ENCODE assay signal across 17 cellular contexts in genomic region chr4:38837849-38838248, GRCh38. TPM values are rescaled to one million over a fixed set of nuclear protein-coding genes. Genes with fewer than 3 reads are reported as not detected.
A peak's percentile ranks its signal among the peaks of the same experiment; 100 is the strongest.
DNase-seq lines count a peak whose midpoint lies in the region; ATAC-seq and TF ChIP-seq lines count a peak whose summit lies in the region.
"Had no signal": no experiment of that assay in that cellular context is flagged by ENCODE, and none has a peak within 500 bp of the region (broad histone marks: within the 10 kb centered on the region; RNA-seq: fewer than 3 reads in every experiment).

No MANE protein-coding gene starts in this region.

- H3K4me2 ChIP-seq in PC-9: peak overlapping the region; percentile 8; the same call in 1 of the 2 replicates

- H3K27me3 ChIP-seq in breast epithelium (no peaks in the 10 kb centered on the region), PC-9 (ENCODE audit: insufficient read depth, low read depth) (no peaks in the 10 kb centered on the region)
- H3K27me3 ChIP-seq: gastrocnemius medialis had no signal

- no peaks in the 10 kb centered on the region for H3K27me3 Mint-ChIP-seq in MCF 10A (ENCODE audit: insufficient read depth, unreplicated experiment)
- H3K27me3 Mint-ChIP-seq in stimulated activated naive B cell treated with anti-CD40 and anti-IgM and Interleukin-4, amounts not matched to agents 10 μg/mL and 1 μg/mL and 100 μg/mL, for 72 hours: no peaks in the 10 kb centered on the region
- H3K27me3 Mint-ChIP-seq: dendritic cell treated with granulocyte-macrophage colony-stimulating factor and Interleukin-4, amounts not matched to agents 40 ng/mL and 50 ng/mL, for 4 days had no signal

- no TSS peak for BruUV-seq in MCF 10A (replicated peaks; lab: Mats Ljungman, UMichigan)
- no TSS peak for BruUV-seq in PC-9 (replicated peaks; lab: Mats Ljungman, UMichigan)

- CTCF ChIA-PET in MCF 10A (lab: Yijun Ruan, JAX): interaction anchor here (1.0 kb wide), 2 partner anchors 23 to 33 kb away, joined by 3 to 4 read pairs; partner anchors contain the start of gene TLR1
- CTCF ChIA-PET in PC-9 (lab: Charles Lee): no interaction called here

- intact Hi-C loops in MCF 10A (cut with micrococcal nuclease) (no loop called here), breast epithelium (cut with DNase I; ENCODE audit: low total_unique reads) (no loop called here), PC-9 (cut with micrococcal nuclease; ENCODE audit: unreplicated experiment) (no loop called here)

- no peaks in the 10 kb centered on the region for H3K4me1 ChIP-seq in breast epithelium
- peaks cover 12% of the 10 kb centered on the region for H3K4me1 ChIP-seq in PC-9 (replicated peaks; ENCODE audit: insufficient read depth)
- H3K4me1 ChIP-seq: gastrocnemius medialis had no signal

- peaks cover 6% of the 10 kb centered on the region for H3K36me3 Mint-ChIP-seq in MCF 10A (ENCODE audit: insufficient read depth, unreplicated experiment)
- H3K36me3 Mint-ChIP-seq in stimulated activated naive B cell treated with anti-CD40 and anti-IgM and Interleukin-4, amounts not matched to agents 10 μg/mL and 1 μg/mL and 100 μg/mL, for 72 hours: peaks cover 24 to 57% of the 10 kb centered on the region in 2 donors

- no peak overlapping the region for H3K4me3 Mint-ChIP-seq in MCF 10A (ENCODE audit: unreplicated experiment)
- H3K4me3 Mint-ChIP-seq in stimulated activated naive B cell treated with anti-CD40 and anti-IgM and Interleukin-4, amounts not matched to agents 10 μg/mL and 1 μg/mL and 100 μg/mL, for 72 hours: peak overlapping the region in 1 of 2 donors; percentile 14
- H3K4me3 Mint-ChIP-seq: dendritic cell treated with granulocyte-macrophage colony-stimulating factor and Interleukin-4, amounts not matched to agents 40 ng/mL and 50 ng/mL, for 4 days; H9 had no signal

- H3K79me2 ChIP-seq in PC-9 (ENCODE audit: low read depth): no peaks in the 10 kb centered on the region

- TF ChIP-seq POLR2A in breast epithelium (IDR thresholded peaks at IDR 0.05): no peak

- POLR2A ChIA-PET in MCF 10A (lab: Yijun Ruan, JAX) (no interaction called here), PC-9 (lab: Charles Lee; ENCODE audit: unreplicated experiment) (no interaction called here)

- H3K9me3 Mint-ChIP-seq in MCF 10A (ENCODE audit: unreplicated experiment): peaks cover 16% of the 10 kb centered on the region
- H3K9me3 Mint-ChIP-seq in stimulated activated naive B cell treated with anti-CD40 and anti-IgM and Interleukin-4, amounts not matched to agents 10 μg/mL and 1 μg/mL and 100 μg/mL, for 72 hours: peaks cover 12 to 24% of the 10 kb centered on the region in 2 donors

- no peaks in the 10 kb centered on the region for H3F3A ChIP-seq in PC-9 (ENCODE audit: insufficient read depth, low read depth)

- peak overlapping the region; percentile 36 for H3K27ac Mint-ChIP-seq in MCF 10A (ENCODE audit: low read depth, unreplicated experiment)
- H3K27ac Mint-ChIP-seq in stimulated activated naive B cell treated with anti-CD40 and anti-IgM and Interleukin-4, amounts not matched to agents 10 μg/mL and 1 μg/mL and 100 μg/mL, for 72 hours: peak overlapping the region; percentile 37
- H3K27ac Mint-ChIP-seq: dendritic cell treated with granulocyte-macrophage colony-stimulating factor and Interleukin-4, amounts not matched to agents 40 ng/mL and 50 ng/mL, for 4 days; H9 had no signal

- H3K9me2 ChIP-seq in PC-9 (ENCODE audit: insufficient read depth): no peaks in the 10 kb centered on the region

- no peak overlapping the region for H3K4me3 ChIP-seq in breast epithelium
- no peak overlapping the region for H3K4me3 ChIP-seq in PC-9
- H3K4me3 ChIP-seq in choroid plexus epithelial cell (ENCODE audit: low read depth, low read length): no peak overlapping the region
- H3K4me3 ChIP-seq: gastrocnemius medialis had no signal

- DNase-seq in MCF 10A (ENCODE audit: unreplicated experiment) (peak; percentile 29), breast epithelium (ENCODE audit: low spot score in 2 of 2) (no peak), PC-9 (peak in 1 of 2 experiments; percentile 58), choroid plexus epithelial cell (ENCODE audit: low read depth) (peak; percentile 56), NCI-H2081 treated with DMSO at 0.1 percent for 48 hours (lab: John Stamatoyannopoulos, UW) (no peak)
- no peak for DNase-seq in stimulated activated naive B cell treated with anti-CD40 and anti-IgM and Interleukin-4, amounts not matched to agents 10 μg/mL and 1 μg/mL and 100 μg/mL, for 72 hours
- DNase-seq in activated CD4-positive, alpha-beta T cell treated with anti-CD3 and anti-CD28 coated beads, Interleukin-2, amount 50 U/mL, for 1 hour: no peak
- DNase-seq: activated gamma-delta T cell treated with Interleukin-2 at 50 U/mL for 16 hours; gastrocnemius medialis; H9; kidney; NCI-H1694 treated with DMSO at 0.1 percent for 48 hours; SHP77; stimulated activated CD4-positive, alpha-beta T cell treated with anti-CD3 and anti-CD28 coated beads, Interleukin-4, amount 100 ng/mL, for 24 hours had no signal

- no peaks in the 10 kb centered on the region for H3K36me3 ChIP-seq in breast epithelium
- H3K36me3 ChIP-seq in PC-9 (ENCODE audit: low read depth): no peaks in the 10 kb centered on the region
- H3K36me3 ChIP-seq: gastrocnemius medialis had no signal

- no peak for ATAC-seq in stimulated activated naive B cell treated with anti-CD40 and anti-IgM and Interleukin-4, amounts not matched to agents 10 μg/mL and 1 μg/mL and 100 μg/mL, for 72 hours (replicated peaks)
- no peak for ATAC-seq in GM19455 (IDR thresholded peaks at IDR 0.05; ENCODE audit: unreplicated experiment)
- ATAC-seq: gastrocnemius medialis had no signal

- H3K9me3 ChIP-seq in breast epithelium (peaks cover 0 to 10% of the 10 kb centered on the region in 2 donors), PC-9 (ENCODE audit: insufficient read depth, low read depth) (peaks cover 26% of the 10 kb centered on the region; the same call in 1 of the 2 replicates)
- H3K9me3 ChIP-seq: gastrocnemius medialis had no signal

- H4K20me1 ChIP-seq in PC-9 (ENCODE audit: insufficient read depth): no peaks in the 10 kb centered on the region

- peaks cover 13% of the 10 kb centered on the region for H3K4me1 Mint-ChIP-seq in MCF 10A (ENCODE audit: insufficient read depth, unreplicated experiment)
- peaks cover 21 to 44% of the 10 kb centered on the region in 2 donors for H3K4me1 Mint-ChIP-seq in stimulated activated naive B cell treated with anti-CD40 and anti-IgM and Interleukin-4, amounts not matched to agents 10 μg/mL and 1 μg/mL and 100 μg/mL, for 72 hours

- no peak overlapping the region for H2AFZ ChIP-seq in PC-9

- no peak for TF ChIP-seq CTCF in MCF 10A (IDR thresholded peaks at IDR 0.05; ENCODE audit: unreplicated experiment)
- TF ChIP-seq CTCF in breast epithelium (IDR thresholded peaks at IDR 0.05): no peak
- TF ChIP-seq CTCF in PC-9 (conservative IDR thresholded peaks at IDR 0.05): no peak
- TF ChIP-seq CTCF in choroid plexus epithelial cell (conservative IDR thresholded peaks at IDR 0.05; ENCODE audit: low read depth, low read length): no peak

- H3K27ac ChIP-seq in breast epithelium (no peak overlapping the region), PC-9 (peak overlapping the region; percentile 11; the same call in 1 of the 2 replicates)
- H3K27ac ChIP-seq: gastrocnemius medialis had no signal

RNA-seq across cellular contexts. Expression of gene TLR6, which starts 18.8 kb away (rescaled TPM):
- total RNA-seq in MCF 10A (2022) (7.7 and 11.4 TPM in 2 replicates), breast epithelium (1 to 10 TPM; 5.2 to 7.6 (median 5.3) TPM), PC-9 (2021) (7.9 and 9.3 TPM in 2 replicates)

RNA-seq across cellular contexts. Expression of gene FAM114A1, which starts 29.8 kb away (rescaled TPM):
- total RNA-seq in MCF 10A (2022) (22.7 and 38.9 TPM in 2 replicates), breast epithelium (100 to 1,000 TPM in 1 of 3 donors, 10 to 100 TPM in 2; 74.6 to 109 (median 85.9) TPM), PC-9 (2021) (73.7 and 80.4 TPM in 2 replicates)

RNA-seq across cellular contexts. Expression of gene TLR1, which starts 33.3 kb away (rescaled TPM):
- total RNA-seq in MCF 10A (2022): 1.9 and 2.2 TPM in 2 replicates
- total RNA-seq in breast epithelium: 10 to 100 TPM; 13.1 to 39.7 (median 18.7) TPM
- 3.0 and 3.9 TPM in 2 replicates for total RNA-seq in PC-9 (2021)
- total RNA-seq: G401, H9 had no signal

RNA-seq across cellular contexts. Expression of gene TLR10, which starts 55.1 kb away (rescaled TPM):
- total RNA-seq in MCF 10A (2022): not detected in 2 replicates
- 1 to 10 TPM in 2 of 3 donors, under 1 TPM in 1; 0.48 to 1.3 (median 1.3) TPM for total RNA-seq in breast epithelium
- total RNA-seq in PC-9 (2021): not detected in 2 replicates
- total RNA-seq: G401, gastrocnemius medialis, H9 had no signal

Comparison
In these comparisons a context has a peak if more than half of its experiments do, and no peak if none do; other contexts are left out.
1. DNase-seq: peak in MCF 10A (single experiment) and choroid plexus epithelial cell (single experiment); none in breast epithelium (0 of 2), stimulated activated naive B cell treated with anti-CD40 and anti-IgM and Interleukin-4, amounts not matched to agents 10 μg/mL and 1 μg/mL and 100 μg/mL, for 72 hours (single experiment), NCI-H2081 treated with DMSO at 0.1 percent for 48 hours (single experiment) and activated CD4-positive, alpha-beta T cell treated with anti-CD3 and anti-CD28 coated beads, Interleukin-2, amount 50 U/mL, for 1 hour (single experiment).